ENCODE assay signal across 1 cellular context in genomic region chr1:99808391-99809115, GRCh38.
A peak's percentile ranks its signal among the peaks of the same experiment; 100 is the strongest.
TF ChIP-seq lines count a peak whose summit lies in the region.

No MANE protein-coding gene starts in this region.

TF ChIP-seq in HepG2, 621 proteins besides CTCF, POLR2A, EP300 and RAD21 (continues in another document):
- TF ChIP-seq RFX5 (IDR thresholded peaks at IDR 0.05; ENCODE audit: low read depth, low read length), result no peak
- no peak for TF ChIP-seq FUBP1 (CRISPR knock-in tag; IDR thresholded peaks at IDR 0.05; ENCODE audit: borderline replicate concordance)
- no peak for TF ChIP-seq ZBTB44 (CRISPR knock-in tag; IDR thresholded peaks at IDR 0.05)
- no peak for TF ChIP-seq ZSCAN29 (CRISPR knock-in tag; conservative IDR thresholded peaks at IDR 0.05)
- no peak for TF ChIP-seq TRIM24 (CRISPR knock-in tag; IDR thresholded peaks at IDR 0.05)
- no peak for TF ChIP-seq HBP1 (CRISPR knock-in tag; IDR thresholded peaks at IDR 0.05; ENCODE audit: low read depth)
- no peak for TF ChIP-seq ZNF782 (CRISPR knock-in tag; IDR thresholded peaks at IDR 0.05; ENCODE audit: borderline replicate concordance)
- TF ChIP-seq ZMAT3 (CRISPR knock-in tag; conservative IDR thresholded peaks at IDR 0.05), result no peak
- TF ChIP-seq SIX4 (CRISPR knock-in tag; IDR thresholded peaks at IDR 0.05), result no peak
- no peak for TF ChIP-seq BRD4 (CRISPR knock-in tag; IDR thresholded peaks at IDR 0.05)
- no peak for TF ChIP-seq ZNF749 (CRISPR knock-in tag; IDR thresholded peaks at IDR 0.05; ENCODE audit: borderline replicate concordance)
- TF ChIP-seq ZNF138 (CRISPR knock-in tag; IDR thresholded peaks at IDR 0.05; ENCODE audit: low read depth), result no peak
- no peak for TF ChIP-seq PLRG1 (conservative IDR thresholded peaks at IDR 0.05)
- TF ChIP-seq IRF9 (CRISPR knock-in tag; IDR thresholded peaks at IDR 0.05; ENCODE audit: borderline replicate concordance), result no peak
- TF ChIP-seq IKZF1 (IDR thresholded peaks at IDR 0.05), result no peak
- TF ChIP-seq AKNA (CRISPR knock-in tag; IDR thresholded peaks at IDR 0.05; ENCODE audit: borderline replicate concordance), result no peak
- peak; percentile 60; the same call in 1 of the 2 replicates for TF ChIP-seq MIXL1 (CRISPR knock-in tag; IDR thresholded peaks at IDR 0.05)
- no peak for TF ChIP-seq ZBTB43 (CRISPR knock-in tag; conservative IDR thresholded peaks at IDR 0.05)
- TF ChIP-seq ZNF629 (CRISPR knock-in tag; conservative IDR thresholded peaks at IDR 0.05), result no peak
- 0 out of 2 replicates have a peak, but pooled peaks have one; percentile 23 for TF ChIP-seq ZSCAN5A (CRISPR knock-in tag; IDR thresholded peaks at IDR 0.05; ENCODE audit: borderline replicate concordance)
- no peak for TF ChIP-seq SNRNP70 (IDR thresholded peaks at IDR 0.05; ENCODE audit: low read depth, low read length)
- no peak for TF ChIP-seq ZNF496 (CRISPR knock-in tag; IDR thresholded peaks at IDR 0.05; ENCODE audit: insufficient replicate concordance)
- no peak for TF ChIP-seq PHF20 (CRISPR knock-in tag; IDR thresholded peaks at IDR 0.05)
- TF ChIP-seq ZNF3 (CRISPR knock-in tag; IDR thresholded peaks at IDR 0.05), result no peak
- no peak for TF ChIP-seq THAP9 (CRISPR knock-in tag; IDR thresholded peaks at IDR 0.05; ENCODE audit: borderline replicate concordance)
- 0 out of 2 replicates have a peak, but pooled peaks have one; percentile 11 for TF ChIP-seq CEBPG (CRISPR knock-in tag; IDR thresholded peaks at IDR 0.05)
- TF ChIP-seq MXD4 (CRISPR knock-in tag; IDR thresholded peaks at IDR 0.05), result peak; percentile 56
- no peak for TF ChIP-seq CSRNP1 (CRISPR knock-in tag; IDR thresholded peaks at IDR 0.05)
- no peak for TF ChIP-seq SKIL (CRISPR knock-in tag; IDR thresholded peaks at IDR 0.05; ENCODE audit: borderline replicate concordance)
- TF ChIP-seq ZNF446 (CRISPR knock-in tag; IDR thresholded peaks at IDR 0.05), result no peak
- TF ChIP-seq MED13 (CRISPR knock-in tag; IDR thresholded peaks at IDR 0.05), result no peak
- no peak for TF ChIP-seq THAP7 (CRISPR knock-in tag; IDR thresholded peaks at IDR 0.05)
- no peak for TF ChIP-seq GABPB1 (CRISPR knock-in tag; IDR thresholded peaks at IDR 0.05)
- no peak for TF ChIP-seq ATF5 (CRISPR knock-in tag; IDR thresholded peaks at IDR 0.05; ENCODE audit: low read depth)
- TF ChIP-seq ZFP36 (IDR thresholded peaks at IDR 0.05; ENCODE audit: borderline replicate concordance, low read depth, low read length, partially characterized antibody), result no peak
- TF ChIP-seq NCOA2 (CRISPR knock-in tag; IDR thresholded peaks at IDR 0.05), result no peak
- TF ChIP-seq FOXM1 (CRISPR knock-in tag; IDR thresholded peaks at IDR 0.05), result no peak
